Comparison of ENCODE assay signal across 34 cellular contexts in genomic region chr2:16336916-16337315, GRCh38.
"Had no signal": no experiment of that assay in that cellular context is flagged by ENCODE, and none has a peak within 500 bp of the region (broad histone marks: within the 10 kb centered on the region; RNA-seq: fewer than 3 reads in every experiment).

No MANE protein-coding gene starts in this region.

- H3K4me3 Mint-ChIP-seq: activated CD4-positive, alpha-beta memory T cell treated with anti-CD3 and anti-CD28 coated beads, Interleukin-2, amount 10 ng/mL, durations not matched to agents 7 days and 5 days; activated CD4-positive, alpha-beta T cell treated with anti-CD3 and anti-CD28 coated beads for 36 hours; activated CD4-positive, alpha-beta T cell treated with anti-CD3 and anti-CD28 coated beads, Interleukin-2, amount 10 ng/mL, durations not matched to agents 7 days and 5 days; activated CD8-positive, alpha-beta memory T cell treated with anti-CD3 and anti-CD28 coated beads, Interleukin-2, amount 10 ng/mL, durations not matched to agents 7 days and 5 days; activated CD8-positive, alpha-beta T cell treated with anti-CD3 and anti-CD28 coated beads, Interleukin-2, amount 10 ng/mL, durations not matched to agents 7 days and 5 days; activated naive CD4-positive, alpha-beta T cell treated with anti-CD3 and anti-CD28 coated beads for 36 hours; activated naive CD8-positive, alpha-beta T cell treated with anti-CD3 and anti-CD28 coated beads for 36 hours; activated T-cell treated with anti-CD3 and anti-CD28 coated beads, Interleukin-2, amount 50 U/mL, for 24 hours; T-helper 1 cell treated with Interleukin-12 subunit alpha and Interleukin-12 subunit beta and Interleukin-4 antibody, amounts not matched to agents 30 μg/mL and 1 μg/mL, for 36 hours; T-helper 2 cell treated with Interferon-gamma antibody and Interleukin-4, amounts not matched to agents 5 μg/mL and 100 μg/mL, for 36 hours; WTC11 had no signal

- H3K27me3 ChIP-seq: adrenal gland, body of pancreas, brain microvascular endothelial cell had no signal

- H3K27me3 Mint-ChIP-seq: activated CD4-positive, alpha-beta memory T cell treated with anti-CD3 and anti-CD28 coated beads, Interleukin-2, amount 10 ng/mL, durations not matched to agents 7 days and 5 days; activated CD4-positive, alpha-beta T cell treated with anti-CD3 and anti-CD28 coated beads for 36 hours; activated CD4-positive, alpha-beta T cell treated with anti-CD3 and anti-CD28 coated beads, Interleukin-2, amount 10 ng/mL, durations not matched to agents 7 days and 5 days; activated CD8-positive, alpha-beta memory T cell treated with anti-CD3 and anti-CD28 coated beads, Interleukin-2, amount 10 ng/mL, durations not matched to agents 7 days and 5 days; activated T-cell treated with anti-CD3 and anti-CD28 coated beads, Interleukin-2, amount 50 U/mL, for 24 hours had no signal

- H3K27ac Mint-ChIP-seq: activated CD4-positive, alpha-beta memory T cell treated with anti-CD3 and anti-CD28 coated beads, Interleukin-2, amount 10 ng/mL, durations not matched to agents 7 days and 5 days; activated CD4-positive, alpha-beta T cell treated with anti-CD3 and anti-CD28 coated beads for 36 hours; activated CD4-positive, alpha-beta T cell treated with anti-CD3 and anti-CD28 coated beads, Interleukin-2, amount 10 ng/mL, durations not matched to agents 7 days and 5 days; activated CD8-positive, alpha-beta memory T cell treated with anti-CD3 and anti-CD28 coated beads, Interleukin-2, amount 10 ng/mL, durations not matched to agents 7 days and 5 days; activated CD8-positive, alpha-beta T cell treated with anti-CD3 and anti-CD28 coated beads, Interleukin-2, amount 10 ng/mL, durations not matched to agents 7 days and 5 days; activated naive CD4-positive, alpha-beta T cell treated with anti-CD3 and anti-CD28 coated beads for 36 hours; activated naive CD4-positive, alpha-beta T cell treated with anti-CD3 and anti-CD28 coated beads, Interleukin-2, amount 50 U/mL, for 72 hours; activated naive CD8-positive, alpha-beta T cell treated with anti-CD3 and anti-CD28 coated beads for 36 hours; activated T-cell treated with anti-CD3 and anti-CD28 coated beads, Interleukin-2, amount 50 U/mL, for 24 hours; T-helper 1 cell treated with Interleukin-12 subunit alpha and Interleukin-12 subunit beta and Interleukin-4 antibody, amounts not matched to agents 30 μg/mL and 1 μg/mL, for 36 hours; T-helper 2 cell treated with Interferon-gamma antibody and Interleukin-4, amounts not matched to agents 5 μg/mL and 100 μg/mL, for 36 hours; WTC11 had no signal

- H3K36me3 Mint-ChIP-seq: activated CD8-positive, alpha-beta memory T cell treated with anti-CD3 and anti-CD28 coated beads, Interleukin-2, amount 10 ng/mL, durations not matched to agents 7 days and 5 days; activated naive CD8-positive, alpha-beta T cell treated with anti-CD3 and anti-CD28 coated beads for 36 hours; WTC11 had no signal

- H3K9me3 ChIP-seq: adrenal gland had no signal

- ATAC-seq: activated CD4-positive, alpha-beta T cell treated with anti-CD3 and anti-CD28 coated beads for 36 hours; activated CD4-positive, CD25-positive, alpha-beta regulatory T cell treated with anti-CD3 and anti-CD28 coated beads, Interleukin-2, amount 50 U/mL, for 24 hours; activated CD8-positive, alpha-beta memory T cell treated with anti-CD3 and anti-CD28 coated beads, Interleukin-2, amount 10 ng/mL, durations not matched to agents 7 days and 5 days; activated CD8-positive, alpha-beta T cell treated with anti-CD3 and anti-CD28 coated beads, Interleukin-2, amount 10 ng/mL, durations not matched to agents 7 days and 5 days; activated naive CD4-positive, alpha-beta T cell treated with anti-CD3 and anti-CD28 coated beads, Interleukin-2, amount 50 U/mL, for 72 hours; body of pancreas; WTC11 had no signal

- H3K4me1 ChIP-seq: adrenal gland, body of pancreas, breast epithelium had no signal

- H3K4me1 Mint-ChIP-seq: activated CD4-positive, alpha-beta memory T cell treated with anti-CD3 and anti-CD28 coated beads, Interleukin-2, amount 10 ng/mL, durations not matched to agents 7 days and 5 days; activated CD4-positive, alpha-beta T cell treated with anti-CD3 and anti-CD28 coated beads for 36 hours; activated CD4-positive, alpha-beta T cell treated with anti-CD3 and anti-CD28 coated beads, Interleukin-2, amount 10 ng/mL, durations not matched to agents 7 days and 5 days; activated CD8-positive, alpha-beta memory T cell treated with anti-CD3 and anti-CD28 coated beads, Interleukin-2, amount 10 ng/mL, durations not matched to agents 7 days and 5 days; activated naive CD8-positive, alpha-beta T cell treated with anti-CD3 and anti-CD28 coated beads for 36 hours had no signal

- DNase-seq: activated CD4-positive, alpha-beta memory T cell treated with anti-CD3 and anti-CD28 coated beads, Interleukin-2, amount 10 ng/mL, durations not matched to agents 7 days and 5 days; activated CD4-positive, alpha-beta T cell treated with anti-CD3 and anti-CD28 coated beads for 1 hour; activated CD4-positive, alpha-beta T cell treated with anti-CD3 and anti-CD28 coated beads for 36 hours; activated CD4-positive, alpha-beta T cell treated with anti-CD3 and anti-CD28 coated beads for 48 hours; activated CD4-positive, alpha-beta T cell treated with anti-CD3 and anti-CD28 coated beads, Interleukin-2, amount 10 ng/mL, durations not matched to agents 7 days and 5 days; activated CD4-positive, alpha-beta T cell treated with anti-CD3 and anti-CD28 coated beads, Interleukin-2, amount 50 U/mL, for 48 hours; activated CD4-positive, CD25-positive, alpha-beta regulatory T cell; activated CD8-positive, alpha-beta memory T cell treated with anti-CD3 and anti-CD28 coated beads for 24 hours; activated CD8-positive, alpha-beta memory T cell treated with anti-CD3 and anti-CD28 coated beads, Interleukin-2, amount 10 ng/mL, durations not matched to agents 7 days and 5 days; activated CD8-positive, alpha-beta memory T cell treated with anti-CD3 and anti-CD28 coated beads, Interleukin-2, amount 50 U/mL, for 48 hours; activated CD8-positive, alpha-beta T cell treated with anti-CD3 and anti-CD28 coated beads, Interleukin-2, amount 10 ng/mL, durations not matched to agents 7 days and 5 days; activated effector memory CD4-positive, alpha-beta T cell treated with anti-CD3 and anti-CD28 coated beads, Interleukin-2, amount 50 U/mL, for 16 hours; activated gamma-delta T cell treated with Interleukin-2 at 50 U/mL for 16 hours; activated naive CD4-positive, alpha-beta T cell; activated naive CD4-positive, alpha-beta T cell treated with anti-CD3 and anti-CD28 coated beads for 36 hours; activated naive CD4-positive, alpha-beta T cell treated with anti-CD3 and anti-CD28 coated beads, Interleukin-2, amount 50 U/mL, for 16 hours; activated naive CD8-positive, alpha-beta T cell treated with anti-CD3 and anti-CD28 coated beads for 36 hours; activated T-cell treated with anti-CD3 and anti-CD28 coated beads, Interleukin-2, amount 50 U/mL, for 24 hours; activated T-cell treated with anti-CD3 and anti-CD28 coated beads, Interleukin-2, amount 50 U/mL, for 48 hours; adrenal gland; amniotic stem cell; aorta; body of pancreas; brain microvascular endothelial cell; central memory CD4-positive, alpha-beta T cell; T-helper 1 cell; T-helper 2 cell; T-helper 9 cell had no signal

- H3K4me3 ChIP-seq: adrenal gland, body of pancreas, breast epithelium had no signal

- H3K36me3 ChIP-seq: adrenal gland, brain microvascular endothelial cell, breast epithelium had no signal
